37 cellular contexts compared by ENCODE assay signal in genomic region chr16:9309844-9310243, GRCh38.
"Had no signal": no experiment of that assay in that cellular context is flagged by ENCODE, and none has a peak within 500 bp of the region (broad histone marks: within the 10 kb centered on the region; RNA-seq: fewer than 3 reads in every experiment).

No MANE protein-coding gene starts in this region.

- H3K4me1 Mint-ChIP-seq: activated B cell treated with CpG ODN at 0.5 μM for 24 hours; activated CD8-positive, alpha-beta memory T cell treated with anti-CD3 and anti-CD28 coated beads, Interleukin-2, amount 10 ng/mL, durations not matched to agents 7 days and 5 days; activated naive CD4-positive, alpha-beta T cell treated with anti-CD3 and anti-CD28 coated beads, Interleukin-2, amount 50 U/mL, for 24 hours; activated naive CD8-positive, alpha-beta T cell treated with anti-CD3 and anti-CD28 coated beads for 36 hours; activated naive CD8-positive, alpha-beta T cell treated with anti-CD3 and anti-CD28 coated beads, Interleukin-2, amount 50 U/mL, for 24 hours; central memory CD8-positive, alpha-beta T cell; T-cell had no signal

- H3K36me3 ChIP-seq: adrenal gland, breast epithelium, cardiac muscle cell, esophagus muscularis mucosa, gastrocnemius medialis, WERI-Rb-1 had no signal

- DNase-seq: activated B cell treated with CpG ODN at 0.5 μM for 24 hours; activated CD4-positive, alpha-beta memory T cell treated with anti-CD3 and anti-CD28 coated beads for 36 hours; activated CD4-positive, alpha-beta T cell treated with anti-CD3 and anti-CD28 coated beads for 48 hours; activated CD4-positive, alpha-beta T cell treated with anti-CD3 and anti-CD28 coated beads, Interleukin-2, amount 50 U/mL, for 1 hour; activated CD8-positive, alpha-beta memory T cell treated with anti-CD3 and anti-CD28 coated beads, Interleukin-2, amount 10 ng/mL, durations not matched to agents 7 days and 5 days; activated CD8-positive, alpha-beta memory T cell treated with anti-CD3 and anti-CD28 coated beads, Interleukin-2, amount 50 U/mL, for 4 hours; activated CD8-positive, alpha-beta T cell treated with anti-CD3 and anti-CD28 coated beads, Interleukin-2, amount 10 ng/mL, durations not matched to agents 7 days and 5 days; activated effector memory CD4-positive, alpha-beta T cell treated with anti-CD3 and anti-CD28 coated beads, Interleukin-2, amount 50 U/mL, for 16 hours; activated naive CD4-positive, alpha-beta T cell treated with anti-CD3 and anti-CD28 coated beads for 36 hours; activated naive CD8-positive, alpha-beta T cell treated with anti-CD3 and anti-CD28 coated beads for 36 hours; activated naive CD8-positive, alpha-beta T cell treated with anti-CD3 and anti-CD28 coated beads, Interleukin-2, amount 50 U/mL, for 24 hours; activated T-cell treated with anti-CD3 and anti-CD28 coated beads, Interleukin-2, amount 50 U/mL, for 1 hour; activated T-cell treated with anti-CD3 and anti-CD28 coated beads, Interleukin-2, amount 50 U/mL, for 48 hours; adrenal gland; aorta; body of pancreas; cortex of kidney; dermis blood vessel endothelial cell; effector CD4-positive, alpha-beta T cell; effector memory CD8-positive, alpha-beta T cell; erythroblast; foreskin keratinocyte; gastrocnemius medialis; glutamatergic neuron; SW 1271; T-cell; T-helper 9 cell; WERI-Rb-1 had no signal

- H3K9me3 ChIP-seq: adrenal gland, body of pancreas, breast epithelium, esophagus muscularis mucosa, gastrocnemius medialis had no signal

- H3K27ac Mint-ChIP-seq: activated B cell treated with CpG ODN at 0.5 μM for 24 hours; activated CD4-positive, alpha-beta memory T cell treated with anti-CD3 and anti-CD28 coated beads for 36 hours; activated CD8-positive, alpha-beta memory T cell treated with anti-CD3 and anti-CD28 coated beads, Interleukin-2, amount 10 ng/mL, durations not matched to agents 7 days and 5 days; activated CD8-positive, alpha-beta T cell treated with anti-CD3 and anti-CD28 coated beads, Interleukin-2, amount 10 ng/mL, durations not matched to agents 7 days and 5 days; activated naive CD4-positive, alpha-beta T cell treated with anti-CD3 and anti-CD28 coated beads for 36 hours; activated naive CD4-positive, alpha-beta T cell treated with anti-CD3 and anti-CD28 coated beads, Interleukin-2, amount 50 U/mL, for 24 hours; activated naive CD8-positive, alpha-beta T cell treated with anti-CD3 and anti-CD28 coated beads for 36 hours; activated naive CD8-positive, alpha-beta T cell treated with anti-CD3 and anti-CD28 coated beads, Interleukin-2, amount 50 U/mL, for 24 hours; activated T-helper 1 cell treated with anti-CD3 and anti-CD28 coated beads, Interleukin-12 subunit alpha, Interleukin-12 subunit beta, Interleukin-2, Interleukin-4 antibody, amounts not matched to agents 30 ng/mL and 10 ng/mL and 1 ng/mL, durations not matched to agents 14 hours and 24 hours and 36 hours; activated T-helper 2 cell treated with anti-CD3 and anti-CD28 coated beads, Interferon-gamma antibody, Interleukin-2, Interleukin-4, amounts not matched to agents 10 μg/mL and 5 μg/mL and 100 μg/mL, durations not matched to agents 14 hours and 24 hours and 36 hours; effector memory CD8-positive, alpha-beta T cell; T-cell; T-helper 1 cell treated with Interleukin-12 subunit alpha and Interleukin-12 subunit beta and Interleukin-4 antibody, amounts not matched to agents 30 μg/mL and 1 μg/mL, for 36 hours had no signal

- H3K9me3 Mint-ChIP-seq: activated B cell treated with CpG ODN at 0.5 μM for 24 hours; activated naive CD4-positive, alpha-beta T cell treated with anti-CD3 and anti-CD28 coated beads, Interleukin-2, amount 50 U/mL, for 24 hours; activated naive CD8-positive, alpha-beta T cell treated with anti-CD3 and anti-CD28 coated beads for 36 hours; activated naive CD8-positive, alpha-beta T cell treated with anti-CD3 and anti-CD28 coated beads, Interleukin-2, amount 50 U/mL, for 24 hours; activated T-helper 1 cell treated with anti-CD3 and anti-CD28 coated beads, Interleukin-12 subunit alpha, Interleukin-12 subunit beta, Interleukin-2, Interleukin-4 antibody, amounts not matched to agents 30 ng/mL and 10 ng/mL and 1 ng/mL, durations not matched to agents 14 hours and 24 hours and 36 hours; activated T-helper 2 cell treated with anti-CD3 and anti-CD28 coated beads, Interferon-gamma antibody, Interleukin-2, Interleukin-4, amounts not matched to agents 10 μg/mL and 5 μg/mL and 100 μg/mL, durations not matched to agents 14 hours and 24 hours and 36 hours; central memory CD8-positive, alpha-beta T cell had no signal

- H3K4me3 ChIP-seq: adrenal gland, body of pancreas, breast epithelium, cardiac muscle cell, esophagus muscularis mucosa, gastrocnemius medialis had no signal

- H3K27me3 Mint-ChIP-seq: activated CD4-positive, alpha-beta memory T cell treated with anti-CD3 and anti-CD28 coated beads for 36 hours; activated CD8-positive, alpha-beta memory T cell treated with anti-CD3 and anti-CD28 coated beads, Interleukin-2, amount 10 ng/mL, durations not matched to agents 7 days and 5 days; activated naive CD8-positive, alpha-beta T cell treated with anti-CD3 and anti-CD28 coated beads, Interleukin-2, amount 50 U/mL, for 24 hours had no signal

- H3K27me3 ChIP-seq: adrenal gland, body of pancreas, breast epithelium, cardiac muscle cell, esophagus muscularis mucosa, foreskin keratinocyte had no signal

- H3K36me3 Mint-ChIP-seq: activated CD4-positive, alpha-beta memory T cell treated with anti-CD3 and anti-CD28 coated beads for 36 hours; activated CD8-positive, alpha-beta memory T cell treated with anti-CD3 and anti-CD28 coated beads, Interleukin-2, amount 10 ng/mL, durations not matched to agents 7 days and 5 days; activated naive CD4-positive, alpha-beta T cell treated with anti-CD3 and anti-CD28 coated beads, Interleukin-2, amount 50 U/mL, for 24 hours; activated naive CD8-positive, alpha-beta T cell treated with anti-CD3 and anti-CD28 coated beads for 36 hours; T-cell had no signal

- H3K27ac ChIP-seq: adrenal gland, breast epithelium, cardiac muscle cell, esophagus muscularis mucosa, foreskin keratinocyte, gastrocnemius medialis, WERI-Rb-1 had no signal

- ATAC-seq: activated CD4-positive, CD25-positive, alpha-beta regulatory T cell treated with anti-CD3 and anti-CD28 coated beads, Interleukin-2, amount 50 U/mL, for 24 hours; activated CD8-positive, alpha-beta memory T cell treated with anti-CD3 and anti-CD28 coated beads, Interleukin-2, amount 10 ng/mL, durations not matched to agents 7 days and 5 days; activated CD8-positive, alpha-beta T cell treated with anti-CD3 and anti-CD28 coated beads, Interleukin-2, amount 10 ng/mL, durations not matched to agents 7 days and 5 days; activated naive CD8-positive, alpha-beta T cell treated with anti-CD3 and anti-CD28 coated beads, Interleukin-2, amount 50 U/mL, for 24 hours; body of pancreas; effector memory CD8-positive, alpha-beta T cell; foreskin keratinocyte; gastrocnemius medialis; T-cell had no signal

- H3K4me3 Mint-ChIP-seq: activated B cell treated with CpG ODN at 0.5 μM for 24 hours; activated CD4-positive, alpha-beta memory T cell treated with anti-CD3 and anti-CD28 coated beads for 36 hours; activated CD8-positive, alpha-beta memory T cell treated with anti-CD3 and anti-CD28 coated beads, Interleukin-2, amount 10 ng/mL, durations not matched to agents 7 days and 5 days; activated CD8-positive, alpha-beta T cell treated with anti-CD3 and anti-CD28 coated beads, Interleukin-2, amount 10 ng/mL, durations not matched to agents 7 days and 5 days; activated naive CD4-positive, alpha-beta T cell treated with anti-CD3 and anti-CD28 coated beads for 36 hours; activated naive CD4-positive, alpha-beta T cell treated with anti-CD3 and anti-CD28 coated beads, Interleukin-2, amount 50 U/mL, for 24 hours; activated naive CD8-positive, alpha-beta T cell treated with anti-CD3 and anti-CD28 coated beads for 36 hours; activated naive CD8-positive, alpha-beta T cell treated with anti-CD3 and anti-CD28 coated beads, Interleukin-2, amount 50 U/mL, for 24 hours; activated T-helper 1 cell treated with anti-CD3 and anti-CD28 coated beads, Interleukin-12 subunit alpha, Interleukin-12 subunit beta, Interleukin-2, Interleukin-4 antibody, amounts not matched to agents 30 ng/mL and 10 ng/mL and 1 ng/mL, durations not matched to agents 14 hours and 24 hours and 36 hours; central memory CD8-positive, alpha-beta T cell; effector memory CD8-positive, alpha-beta T cell; T-cell; T-helper 1 cell treated with Interleukin-12 subunit alpha and Interleukin-12 subunit beta and Interleukin-4 antibody, amounts not matched to agents 30 μg/mL and 1 μg/mL, for 36 hours had no signal

- H3K4me1 ChIP-seq: adrenal gland, breast epithelium, foreskin keratinocyte, gastrocnemius medialis had no signal
